Comparison of ENCODE assay signal across 1 cellular context in genomic region chr15:80105193-80105984, GRCh38.
TF ChIP-seq lines count a peak whose summit lies in the region.

No MANE protein-coding gene starts in this region.

TF ChIP-seq in SK-N-SH, 30 proteins besides CTCF, POLR2A, EP300 and RAD21 (continued from another document):
- no peak for TF ChIP-seq USF2 (IDR thresholded peaks at IDR 0.05; ENCODE audit: borderline replicate concordance, low read depth, low read length)
- TF ChIP-seq, protein P1, sequence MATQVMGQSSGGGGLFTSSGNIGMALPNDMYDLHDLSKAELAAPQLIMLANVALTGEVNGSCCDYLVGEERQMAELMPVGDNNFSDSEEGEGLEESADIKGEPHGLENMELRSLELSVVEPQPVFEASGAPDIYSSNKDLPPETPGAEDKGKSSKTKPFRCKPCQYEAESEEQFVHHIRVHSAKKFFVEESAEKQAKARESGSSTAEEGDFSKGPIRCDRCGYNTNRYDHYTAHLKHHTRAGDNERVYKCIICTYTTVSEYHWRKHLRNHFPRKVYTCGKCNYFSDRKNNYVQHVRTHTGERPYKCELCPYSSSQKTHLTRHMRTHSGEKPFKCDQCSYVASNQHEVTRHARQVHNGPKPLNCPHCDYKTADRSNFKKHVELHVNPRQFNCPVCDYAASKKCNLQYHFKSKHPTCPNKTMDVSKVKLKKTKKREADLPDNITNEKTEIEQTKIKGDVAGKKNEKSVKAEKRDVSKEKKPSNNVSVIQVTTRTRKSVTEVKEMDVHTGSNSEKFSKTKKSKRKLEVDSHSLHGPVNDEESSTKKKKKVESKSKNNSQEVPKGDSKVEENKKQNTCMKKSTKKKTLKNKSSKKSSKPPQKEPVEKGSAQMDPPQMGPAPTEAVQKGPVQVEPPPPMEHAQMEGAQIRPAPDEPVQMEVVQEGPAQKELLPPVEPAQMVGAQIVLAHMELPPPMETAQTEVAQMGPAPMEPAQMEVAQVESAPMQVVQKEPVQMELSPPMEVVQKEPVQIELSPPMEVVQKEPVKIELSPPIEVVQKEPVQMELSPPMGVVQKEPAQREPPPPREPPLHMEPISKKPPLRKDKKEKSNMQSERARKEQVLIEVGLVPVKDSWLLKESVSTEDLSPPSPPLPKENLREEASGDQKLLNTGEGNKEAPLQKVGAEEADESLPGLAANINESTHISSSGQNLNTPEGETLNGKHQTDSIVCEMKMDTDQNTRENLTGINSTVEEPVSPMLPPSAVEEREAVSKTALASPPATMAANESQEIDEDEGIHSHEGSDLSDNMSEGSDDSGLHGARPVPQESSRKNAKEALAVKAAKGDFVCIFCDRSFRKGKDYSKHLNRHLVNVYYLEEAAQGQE (IDR thresholded peaks at IDR 0.05; ENCODE audit: low read depth, low read length) = no peak
- peak; percentile 68 for TF ChIP-seq FOSL2 (IDR thresholded peaks at IDR 0.05; ENCODE audit: borderline replicate concordance, low read depth)
- TF ChIP-seq TAF1 (IDR thresholded peaks at IDR 0.05; ENCODE audit: borderline replicate concordance, low read depth, low read length) = no peak
- no peak; the same call in 1 of the 2 replicates for TF ChIP-seq GABPA (IDR thresholded peaks at IDR 0.05; ENCODE audit: low read depth)
- no peak for TF ChIP-seq FOXJ3 (CRISPR knock-in tag; IDR thresholded peaks at IDR 0.05)
- TF ChIP-seq RFX5 (IDR thresholded peaks at IDR 0.05; ENCODE audit: low read length) = no peak
- no peak for TF ChIP-seq ZBTB33 (IDR thresholded peaks at IDR 0.05; ENCODE audit: borderline replicate concordance, low read depth)
- TF ChIP-seq FOXM1 (IDR thresholded peaks at IDR 0.05; ENCODE audit: low read depth) = peak; percentile 67
- 0 out of 2 replicates have a peak, but pooled peaks have one; percentile 19 for TF ChIP-seq TEAD4 (IDR thresholded peaks at IDR 0.05; ENCODE audit: borderline replicate concordance, insufficient read depth)
- TF ChIP-seq IRF3 (IDR thresholded peaks at IDR 0.05; ENCODE audit: low read depth, low read length) = no peak
- no peak for TF ChIP-seq NRF1 (IDR thresholded peaks at IDR 0.05; ENCODE audit: low read depth, low read length)
- no peak for TF ChIP-seq MAX (IDR thresholded peaks at IDR 0.05; ENCODE audit: low read depth)
- TF ChIP-seq NFIC (IDR thresholded peaks at IDR 0.05; ENCODE audit: borderline replicate concordance) = no peak
- TF ChIP-seq POLR2AphosphoS5 (IDR thresholded peaks at IDR 0.05; ENCODE audit: low read depth, low read length) = no peak
